Comparison of ENCODE assay signal across 8 cellular contexts in the genomic region with DNA sequence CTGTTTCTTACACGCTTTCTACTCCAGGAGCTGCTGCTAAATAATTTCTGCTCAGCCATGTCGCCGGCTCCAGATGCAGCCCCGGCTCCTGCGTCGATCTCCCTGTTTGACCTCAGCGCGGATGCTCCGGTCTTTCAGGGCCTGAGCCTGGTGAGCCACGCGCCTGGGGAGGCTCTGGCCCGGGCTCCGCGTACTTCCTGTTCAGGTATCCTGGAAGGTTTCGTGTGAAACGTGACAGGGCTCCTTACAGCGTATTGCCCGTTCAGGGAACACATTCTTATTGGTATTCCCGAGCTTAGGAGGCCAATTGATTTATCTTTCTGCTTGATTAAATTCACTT. TPM values are rescaled to one million over a fixed set of nuclear protein-coding genes. Genes with fewer than 3 reads are reported as not detected.
A peak's percentile ranks its signal among the peaks of the same experiment; 100 is the strongest.
DNase-seq lines count a peak whose midpoint lies in the region; ATAC-seq and TF ChIP-seq lines count a peak whose summit lies in the region.

No MANE protein-coding gene starts in this region.

- H3K4me1 ChIP-seq in right atrium auricular region, result peaks cover 0 to 35% of the 10 kb centered on the region in 2 donors
- peaks cover 16% of the 10 kb centered on the region for H3K4me1 ChIP-seq in rectal smooth muscle tissue (ENCODE audit: control insufficient read depth, insufficient read depth, low read length)

- no peaks in the 10 kb centered on the region for H3K9me3 ChIP-seq in right atrium auricular region

- H3K36me3 Mint-ChIP-seq in activated naive CD8-positive, alpha-beta T cell treated with anti-CD3 and anti-CD28 coated beads for 36 hours, result peaks cover 60% of the 10 kb centered on the region

- peak; percentile 32 for ATAC-seq in GM19438 (IDR thresholded peaks at IDR 0.05; ENCODE audit: low read depth, unreplicated experiment)

- H3K27ac ChIP-seq in right atrium auricular region (peak overlapping the region; percentile 95 to 97), rectal smooth muscle tissue (ENCODE audit: low read depth, low read length) (peak overlapping the region; percentile 94)

- H3K9me3 Mint-ChIP-seq in activated naive CD8-positive, alpha-beta T cell treated with anti-CD3 and anti-CD28 coated beads for 36 hours, result no peaks in the 10 kb centered on the region

- peak overlapping the region; percentile 98 for H3K4me3 Mint-ChIP-seq in activated naive CD8-positive, alpha-beta T cell treated with anti-CD3 and anti-CD28 coated beads for 36 hours

- POLR2A ChIA-PET in BJ (lab: Charles Lee), result interaction anchor here (0.6 to 1.2 kb wide), 3 partner anchors 13 to 19 kb away, joined by 3 to 4 read pairs (median 3); partner anchors contain the start of genes GLB1L and STK16

- DNase-seq in BJ (ENCODE audit: low read depth), result no peak
- DNase-seq in NCI-H226, result peak; percentile 38
- peak; percentile 59 for DNase-seq in activated naive CD8-positive, alpha-beta T cell treated with anti-CD3 and anti-CD28 coated beads for 36 hours
- peak; percentile 76 for DNase-seq in right atrium auricular region (ENCODE audit: low spot score)
- DNase-seq in NCI-H128 (lab: John Stamatoyannopoulos, UW; ENCODE audit: unreplicated experiment), result no peak
- no peak for DNase-seq in posterior vena cava (ENCODE audit: low spot score)

- peak overlapping the region; percentile 100 for H3K27ac Mint-ChIP-seq in activated naive CD8-positive, alpha-beta T cell treated with anti-CD3 and anti-CD28 coated beads for 36 hours

- peak overlapping the region; percentile 91 for H3K9ac ChIP-seq in rectal smooth muscle tissue (ENCODE audit: low read length)

- H3K36me3 ChIP-seq in BJ (ENCODE audit: control insufficient read depth, insufficient read depth, low read length), result peaks cover 36% of the 10 kb centered on the region
- peaks cover 45% of the 10 kb centered on the region for H3K36me3 ChIP-seq in right atrium auricular region
- H3K36me3 ChIP-seq in rectal smooth muscle tissue (ENCODE audit: control insufficient read depth, insufficient read depth, low read length), result peaks cover 33% of the 10 kb centered on the region

- TF ChIP-seq CTCF in BJ (IDR thresholded peaks at IDR 0.05; ENCODE audit: insufficient read depth, low read depth, low read length) (no peak), right atrium auricular region (IDR thresholded peaks at IDR 0.05) (no peak)

- H3K4me3 ChIP-seq in BJ (ENCODE audit: low read depth, low read length) (peak overlapping the region; percentile 64), right atrium auricular region (peak overlapping the region; percentile 77 to 86), rectal smooth muscle tissue (ENCODE audit: low read length) (peak overlapping the region; percentile 96)

- intact Hi-C loops in posterior vena cava (cut with DNase I), result no loop called here

- H3K27me3 Mint-ChIP-seq in activated naive CD8-positive, alpha-beta T cell treated with anti-CD3 and anti-CD28 coated beads for 36 hours, result no peaks in the 10 kb centered on the region

- H3K4me1 Mint-ChIP-seq in activated naive CD8-positive, alpha-beta T cell treated with anti-CD3 and anti-CD28 coated beads for 36 hours, result peaks cover 36% of the 10 kb centered on the region

- CTCF ChIA-PET in BJ (lab: Yijun Ruan, JAX), result interaction anchor here (0.7 to 4.9 kb wide), 11 partner anchors 9 to 70 kb away, joined by 3 to 29 read pairs (median 5); partner anchors contain the start of genes GLB1L, STK16 and TUBA4B

- H3K27me3 ChIP-seq in BJ (ENCODE audit: control insufficient read depth, insufficient read depth, low read length), result no peaks in the 10 kb centered on the region
- H3K27me3 ChIP-seq in right atrium auricular region, result no peaks in the 10 kb centered on the region
- no peaks in the 10 kb centered on the region for H3K27me3 ChIP-seq in rectal smooth muscle tissue (ENCODE audit: control insufficient read depth, insufficient read depth, low read length)

RNA-seq across cellular contexts. Expression of gene ANKZF1, which starts 0.6 kb away (rescaled TPM):
- 30.0 and 37.7 TPM in 2 replicates for polyA plus RNA-seq in BJ (2011; rRNA removed)
- 13.7 and 19.5 TPM in 2 replicates for polyA minus RNA-seq in BJ (2011; rRNA and poly(A)+ RNA removed)
- 100 to 1,000 TPM; 102 to 114 TPM for total RNA-seq in activated naive CD8-positive, alpha-beta T cell treated with anti-CD3 and anti-CD28 coated beads for 36 hours
- total RNA-seq in right atrium auricular region, result 10 to 100 TPM; 14.5 to 14.9 TPM
- total RNA-seq in posterior vena cava, result 10 to 100 TPM; 11.5 to 24.2 TPM

RNA-seq across cellular contexts. Expression of gene ATG9A, which starts 0.7 kb away (rescaled TPM):
- 105 and 132 TPM in 2 replicates for polyA plus RNA-seq in BJ (2011; rRNA removed)
- 88.2 and 124 TPM in 2 replicates for polyA minus RNA-seq in BJ (2011; rRNA and poly(A)+ RNA removed)
- total RNA-seq in activated naive CD8-positive, alpha-beta T cell treated with anti-CD3 and anti-CD28 coated beads for 36 hours, result 10 to 100 TPM; 47.1 to 55.0 TPM
- total RNA-seq in right atrium auricular region, result 10 to 100 TPM; 78.8 to 80.3 TPM
- total RNA-seq in posterior vena cava, result 10 to 100 TPM; 28.5 to 38.5 TPM

RNA-seq across cellular contexts. Expression of gene ABCB6, which starts 11.4 kb away (rescaled TPM):
- 20.3 and 33.4 TPM in 2 replicates for polyA plus RNA-seq in BJ (2011; rRNA removed)
- 21.8 and 33.4 TPM in 2 replicates for polyA minus RNA-seq in BJ (2011; rRNA and poly(A)+ RNA removed)
- total RNA-seq in activated naive CD8-positive, alpha-beta T cell treated with anti-CD3 and anti-CD28 coated beads for 36 hours, result 10 to 100 TPM; 20.4 to 21.3 TPM
- 10 to 100 TPM in 1 of 2 donors, 1 to 10 TPM in 1; 9.3 to 12.1 TPM for total RNA-seq in right atrium auricular region
- 10 to 100 TPM; 16.0 to 24.2 TPM for total RNA-seq in posterior vena cava

RNA-seq across cellular contexts. Expression of gene GLB1L, which starts 15.1 kb away (rescaled TPM):
- 9.4 and 9.5 TPM in 2 replicates for polyA plus RNA-seq in BJ (2011; rRNA removed)
- 2.9 and 3.3 TPM in 2 replicates for polyA minus RNA-seq in BJ (2011; rRNA and poly(A)+ RNA removed)
- 1 to 10 TPM; 1.6 to 3.0 TPM for total RNA-seq in activated naive CD8-positive, alpha-beta T cell treated with anti-CD3 and anti-CD28 coated beads for 36 hours
- total RNA-seq in right atrium auricular region (1 to 10 TPM; 1.8 to 3.4 TPM), posterior vena cava (1 to 10 TPM; 5.3 to 7.5 TPM)

RNA-seq across cellular contexts. Expression of gene STK16, which starts 15.1 kb away (rescaled TPM):
- polyA plus RNA-seq in BJ (2011; rRNA removed), result 41.6 and 64.2 TPM in 2 replicates
- polyA minus RNA-seq in BJ (2011; rRNA and poly(A)+ RNA removed), result 28.6 and 49.6 TPM in 2 replicates
- total RNA-seq in activated naive CD8-positive, alpha-beta T cell treated with anti-CD3 and anti-CD28 coated beads for 36 hours, result 10 to 100 TPM; 27.8 to 30.7 TPM
- total RNA-seq in right atrium auricular region (1 to 10 TPM; 7.0 to 9.0 TPM), posterior vena cava (10 to 100 TPM; 15.8 to 16.5 TPM)

Comparison
In these comparisons a context has a peak if more than half of its experiments do, and no peak if none do; other contexts are left out.
1. DNase-seq: peak in NCI-H226 (single experiment), activated naive CD8-positive, alpha-beta T cell treated with anti-CD3 and anti-CD28 coated beads for 36 hours (single experiment) and right atrium auricular region (single experiment); none in BJ (single experiment), NCI-H128 (single experiment) and posterior vena cava (single experiment).
2. RNA of gene ANKZF1, which starts 0.6 kb away (total RNA-seq): 102 to 114 TPM in activated naive CD8-positive, alpha-beta T cell treated with anti-CD3 and anti-CD28 coated beads for 36 hours; 11.5 to 24.2 TPM in posterior vena cava and 14.5 to 14.9 TPM in right atrium auricular region; every median in the first group is over 4 times any median in the second.
3. Peak in every context shown above with its lines, with median percentiles within 50 percentile points of each other: H3K4me3 ChIP-seq.